In the genomic region with DNA sequence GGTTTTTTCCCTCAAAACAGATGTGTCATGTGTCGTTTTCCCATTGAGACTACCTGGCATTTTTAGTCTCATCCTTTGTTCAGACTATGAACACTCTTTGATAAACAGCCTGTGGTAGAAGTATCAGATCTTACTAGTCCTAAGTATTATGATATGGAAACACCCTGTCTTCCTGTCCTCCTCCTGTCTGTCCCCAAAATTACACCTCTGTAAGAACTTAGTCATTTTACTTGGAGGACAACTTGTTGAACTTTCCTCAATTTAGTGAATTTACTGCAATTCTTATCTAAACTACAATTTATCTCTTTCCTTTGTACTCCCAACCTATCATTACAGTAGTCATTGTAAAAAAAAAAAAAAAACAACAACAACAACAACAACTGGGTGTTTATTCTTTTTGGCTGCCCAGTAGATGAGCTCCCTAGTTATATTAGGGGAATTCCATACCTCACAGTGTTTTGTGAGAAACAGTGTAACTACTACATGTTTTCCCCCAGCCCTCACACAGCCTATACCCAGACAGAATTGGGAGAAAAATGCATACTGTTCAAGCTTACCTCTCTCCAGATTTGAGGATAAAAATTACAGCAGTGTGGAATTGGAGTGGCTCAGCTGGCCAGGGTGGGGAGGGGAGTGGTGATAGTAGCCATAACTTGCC, we compare ENCODE assay signal across 1 cellular context.
TF ChIP-seq lines count a peak whose summit lies in the region.

No MANE protein-coding gene starts in this region.

TF ChIP-seq in GM12878, 131 proteins besides CTCF, POLR2A, EP300 and RAD21:
- 0 out of 2 replicates have a peak, but pooled peaks have one; percentile 26 for TF ChIP-seq ZNF384 (IDR thresholded peaks at IDR 0.05; ENCODE audit: borderline replicate concordance, low read depth, low read length)
- no peak for TF ChIP-seq CREB1 (IDR thresholded peaks at IDR 0.05; ENCODE audit: low read depth)
- TF ChIP-seq, protein P1, sequence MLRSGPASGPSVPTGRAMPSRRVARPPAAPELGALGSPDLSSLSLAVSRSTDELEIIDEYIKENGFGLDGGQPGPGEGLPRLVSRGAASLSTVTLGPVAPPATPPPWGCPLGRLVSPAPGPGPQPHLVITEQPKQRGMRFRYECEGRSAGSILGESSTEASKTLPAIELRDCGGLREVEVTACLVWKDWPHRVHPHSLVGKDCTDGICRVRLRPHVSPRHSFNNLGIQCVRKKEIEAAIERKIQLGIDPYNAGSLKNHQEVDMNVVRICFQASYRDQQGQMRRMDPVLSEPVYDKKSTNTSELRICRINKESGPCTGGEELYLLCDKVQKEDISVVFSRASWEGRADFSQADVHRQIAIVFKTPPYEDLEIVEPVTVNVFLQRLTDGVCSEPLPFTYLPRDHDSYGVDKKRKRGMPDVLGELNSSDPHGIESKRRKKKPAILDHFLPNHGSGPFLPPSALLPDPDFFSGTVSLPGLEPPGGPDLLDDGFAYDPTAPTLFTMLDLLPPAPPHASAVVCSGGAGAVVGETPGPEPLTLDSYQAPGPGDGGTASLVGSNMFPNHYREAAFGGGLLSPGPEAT (IDR thresholded peaks at IDR 0.05; ENCODE audit: low read depth), result peak; percentile 73
